Comparison of ENCODE assay signal across 8 cellular contexts in genomic region chr1:153774780-153775431, GRCh38. TPM values are rescaled to one million over a fixed set of nuclear protein-coding genes. Genes with fewer than 3 reads are reported as not detected.
DNase-seq lines count a peak whose midpoint lies in the region; ATAC-seq lines count a peak whose summit lies in the region.

TSS of gene SLC27A3 (plus strand) at chr1:153775407. CDS start at chr1:153775498, 91 bp downstream.

- H3K4ac ChIP-seq in neuronal stem cell (ENCODE audit: low read length) = no peak within 1 kb of the TSS

- ATAC-seq in GM21528 (IDR thresholded peaks at IDR 0.05; ENCODE audit: low FRiP score, unreplicated experiment) = peak; percentile 28

- H2BK5ac ChIP-seq in neuronal stem cell (ENCODE audit: low read length) = peak within 1 kb of the TSS; percentile 58

- H3K36me3 ChIP-seq in neuronal stem cell (replicated peaks in 1 of 2; ENCODE audit: control insufficient read depth in 2 of 2, insufficient read depth in 2 of 2, low read length in 2 of 2) = peaks cover 22 to 88% of the 10 kb centered on the region in 2 donors

- H3K4me3 ChIP-seq in neuronal stem cell (ENCODE audit: low read length in 2 of 2) = peak within 1 kb of the TSS in 1 of 2 donors; percentile 83

- peak within 1 kb of the TSS; percentile 85 for H3K4me2 ChIP-seq in neuronal stem cell (ENCODE audit: insufficient read depth, low read length, poor library complexity, severe bottlenecking)

- H3K9me3 ChIP-seq in neuronal stem cell (replicated peaks in 1 of 2; ENCODE audit: control insufficient read depth in 2 of 2, insufficient read depth in 1 of 2, low read depth in 1 of 2, low read length in 2 of 2) = no peaks in the 10 kb centered on the region

- peak within 1 kb of the TSS; percentile 78 for H2BK15ac ChIP-seq in neuronal stem cell (ENCODE audit: low read length)

- H3K4me3 Mint-ChIP-seq in activated naive CD4-positive, alpha-beta T cell treated with anti-CD3 and anti-CD28 coated beads, Interleukin-2, amount 50 U/mL, for 24 hours = peak within 1 kb of the TSS; percentile 80

- peak within 1 kb of the TSS; percentile 31 for H2BK12ac ChIP-seq in neuronal stem cell (ENCODE audit: low read length)

- H3K4me1 Mint-ChIP-seq in activated naive CD4-positive, alpha-beta T cell treated with anti-CD3 and anti-CD28 coated beads, Interleukin-2, amount 50 U/mL, for 24 hours = peaks cover 20% of the 10 kb centered on the region

- no peak within 1 kb of the TSS for H4K8ac ChIP-seq in neuronal stem cell (ENCODE audit: low read depth, low read length)

- peaks cover 0 to 7% of the 10 kb centered on the region in 2 donors for H3K4me1 ChIP-seq in neuronal stem cell (ENCODE audit: control insufficient read depth in 2 of 2, insufficient read depth in 1 of 2, low read depth in 1 of 2, low read length in 2 of 2)

- peak within 1 kb of the TSS; percentile 96 for H3K18ac ChIP-seq in neuronal stem cell (ENCODE audit: low read length)

- peak within 1 kb of the TSS; percentile 1 for H2BK120ac ChIP-seq in neuronal stem cell (ENCODE audit: low read depth, low read length)

- H3K27ac ChIP-seq in neuronal stem cell (replicated peaks; ENCODE audit: low read length) = peak within 1 kb of the TSS; percentile 38

- H4K91ac ChIP-seq in neuronal stem cell (ENCODE audit: low read depth, low read length, poor library complexity) = no peak within 1 kb of the TSS

- H3K9ac ChIP-seq in neuronal stem cell (ENCODE audit: low read depth, low read length, poor library complexity) = peak within 1 kb of the TSS; percentile 91

- H3K36me3 Mint-ChIP-seq in activated naive CD4-positive, alpha-beta T cell treated with anti-CD3 and anti-CD28 coated beads, Interleukin-2, amount 50 U/mL, for 24 hours = no peaks in the 10 kb centered on the region

- H2AK5ac ChIP-seq in neuronal stem cell (ENCODE audit: low read depth, low read length) = peak within 1 kb of the TSS; percentile 71

- H3K79me1 ChIP-seq in neuronal stem cell (ENCODE audit: low read depth, low read length) = peaks cover 5% of the 10 kb centered on the region

- H3K27me3 Mint-ChIP-seq in activated naive CD4-positive, alpha-beta T cell treated with anti-CD3 and anti-CD28 coated beads, Interleukin-2, amount 50 U/mL, for 24 hours = no peaks in the 10 kb centered on the region

- no peaks in the 10 kb centered on the region for H3K9me3 Mint-ChIP-seq in activated naive CD4-positive, alpha-beta T cell treated with anti-CD3 and anti-CD28 coated beads, Interleukin-2, amount 50 U/mL, for 24 hours

- peak within 1 kb of the TSS; percentile 62 for H3K27ac Mint-ChIP-seq in activated naive CD4-positive, alpha-beta T cell treated with anti-CD3 and anti-CD28 coated beads, Interleukin-2, amount 50 U/mL, for 24 hours

- peak within 1 kb of the TSS; percentile 95 for H3K23ac ChIP-seq in neuronal stem cell (ENCODE audit: low read depth, low read length, poor library complexity)

- H3K27me3 ChIP-seq in neuronal stem cell (ENCODE audit: control insufficient read depth in 3 of 3, insufficient read depth in 3 of 3, low read depth in 1 of 3, low read length in 3 of 3) = peaks cover 0 to 5% (median 0%) of the 10 kb centered on the region in 3 experiments

- H3K14ac ChIP-seq in neuronal stem cell (ENCODE audit: low read length) = peak within 1 kb of the TSS; percentile 97

- no peak within 1 kb of the TSS for H2AFZ ChIP-seq in neuronal stem cell (ENCODE audit: low read length)

- peak; percentile 71 for DNase-seq in D341Med (ENCODE audit: low spot score)
- DNase-seq in NCI-H1694 (lab: John Stamatoyannopoulos, UW) = peak; percentile 88
- DNase-seq in globus pallidus (ENCODE audit: low spot score) = peak; percentile 55
- no peak for DNase-seq in neuronal stem cell (ENCODE audit: low spot score)
- no peak for DNase-seq in COLO829 (ENCODE audit: low spot score)
- DNase-seq in NCI-H446 treated with DMSO at 0.1 percent for 48 hours (lab: John Stamatoyannopoulos, UW) = no peak

- no CpG with 5 or more reads among the region's 34 CpGs for WGBS in neuronal stem cell (ENCODE audit: extremely low coverage in 2 of 2, insufficient read length in 2 of 2, insufficient replicate concordance in 1 of 2), 2 donors

RNA-seq across cellular contexts. Expression of gene SLC27A3, which starts in this region (rescaled TPM):
- polyA plus RNA-seq in neuronal stem cell (2013, experiment 1 of 2) = 7.5 TPM
- polyA plus RNA-seq in neuronal stem cell (2013, experiment 2 of 2) = 7.2 TPM

Comparison
In these comparisons a context has a peak if more than half of its experiments do, and no peak if none do; other contexts are left out.
1. DNase-seq: peak in D341Med (single experiment), NCI-H1694 (single experiment) and globus pallidus (single experiment); none in neuronal stem cell (single experiment), COLO829 (single experiment) and NCI-H446 treated with DMSO at 0.1 percent for 48 hours (single experiment).